ENCODE assay signal across 29 cellular contexts in the genomic region with DNA sequence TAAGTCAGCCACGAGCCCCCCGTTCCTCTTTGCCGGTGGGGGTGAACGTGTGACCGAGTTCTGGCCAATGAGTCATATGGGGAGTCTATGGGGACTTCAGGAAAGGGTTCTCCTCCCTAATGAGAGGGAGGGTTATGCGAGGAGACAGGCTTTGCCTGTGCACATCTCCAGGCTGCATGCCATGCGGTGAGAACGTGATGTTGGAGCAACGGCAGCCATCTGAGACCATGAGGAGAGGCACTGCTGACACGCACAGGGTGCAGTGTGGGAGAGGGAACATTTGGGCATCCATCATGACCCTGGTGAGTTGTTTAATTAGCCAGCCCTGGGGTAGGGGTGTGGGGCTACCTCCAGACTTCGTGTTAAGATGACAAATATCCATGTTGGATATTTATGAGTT. TPM values are rescaled to one million over a fixed set of nuclear protein-coding genes. Genes with fewer than 3 reads are reported as not detected.
"Had no signal": no experiment of that assay in that cellular context is flagged by ENCODE, and none has a peak within 500 bp of the region (broad histone marks: within the 10 kb centered on the region; RNA-seq: fewer than 3 reads in every experiment).

No MANE protein-coding gene starts in this region.

- H3K27ac Mint-ChIP-seq: activated CD4-positive, alpha-beta T cell treated with anti-CD3 and anti-CD28 coated beads, Interleukin-2, amount 10 ng/mL, durations not matched to agents 24 days and 14 days; activated CD8-positive, alpha-beta T cell treated with anti-CD3 and anti-CD28 coated beads for 36 hours; activated naive CD4-positive, alpha-beta T cell treated with anti-CD3 and anti-CD28 coated beads, Interleukin-2, amount 50 U/mL, for 24 hours; activated naive CD8-positive, alpha-beta T cell treated with anti-CD3 and anti-CD28 coated beads, Interleukin-2, amount 10 ng/mL, durations not matched to agents 7 days and 5 days; activated T-cell treated with anti-CD3 and anti-CD28 coated beads, Interleukin-2, amount 50 U/mL, for 72 hours; activated T-helper 17 cell treated with anti-CD3 and anti-CD28 coated beads, Interleukin-2, amount 50 U/mL, for 72 hours had no signal

- H3K9me3 ChIP-seq: ascending aorta, Peyer's patch had no signal

- H3K36me3 Mint-ChIP-seq: activated naive CD4-positive, alpha-beta T cell treated with anti-CD3 and anti-CD28 coated beads, Interleukin-2, amount 50 U/mL, for 24 hours; activated naive CD8-positive, alpha-beta T cell treated with anti-CD3 and anti-CD28 coated beads, Interleukin-2, amount 10 ng/mL, durations not matched to agents 7 days and 5 days had no signal

- H3K27ac ChIP-seq: ascending aorta, Peyer's patch, WERI-Rb-1 had no signal

- H3K9me3 Mint-ChIP-seq: activated CD4-positive, alpha-beta T cell treated with anti-CD3 and anti-CD28 coated beads, Interleukin-2, amount 10 ng/mL, durations not matched to agents 24 days and 14 days; activated CD8-positive, alpha-beta T cell treated with anti-CD3 and anti-CD28 coated beads for 36 hours; activated naive CD4-positive, alpha-beta T cell treated with anti-CD3 and anti-CD28 coated beads, Interleukin-2, amount 50 U/mL, for 24 hours; activated naive CD8-positive, alpha-beta T cell treated with anti-CD3 and anti-CD28 coated beads, Interleukin-2, amount 10 ng/mL, durations not matched to agents 7 days and 5 days; activated T-cell treated with anti-CD3 and anti-CD28 coated beads, Interleukin-2, amount 50 U/mL, for 72 hours; activated T-helper 17 cell treated with anti-CD3 and anti-CD28 coated beads, Interleukin-2, amount 50 U/mL, for 72 hours had no signal

- H3K4me3 Mint-ChIP-seq: activated CD4-positive, alpha-beta T cell treated with anti-CD3 and anti-CD28 coated beads, Interleukin-2, amount 10 ng/mL, durations not matched to agents 24 days and 14 days; activated CD8-positive, alpha-beta T cell treated with anti-CD3 and anti-CD28 coated beads for 36 hours; activated naive CD4-positive, alpha-beta T cell treated with anti-CD3 and anti-CD28 coated beads, Interleukin-2, amount 50 U/mL, for 24 hours; activated naive CD8-positive, alpha-beta T cell treated with anti-CD3 and anti-CD28 coated beads, Interleukin-2, amount 10 ng/mL, durations not matched to agents 7 days and 5 days; activated T-cell treated with anti-CD3 and anti-CD28 coated beads, Interleukin-2, amount 50 U/mL, for 72 hours; activated T-helper 17 cell treated with anti-CD3 and anti-CD28 coated beads, Interleukin-2, amount 50 U/mL, for 72 hours had no signal

- DNase-seq: activated CD4-positive, alpha-beta T cell treated with anti-CD3 and anti-CD28 coated beads, Interleukin-2, amount 10 ng/mL, durations not matched to agents 24 days and 14 days; activated CD4-positive, alpha-beta T cell treated with anti-CD3 and anti-CD28 coated beads, Interleukin-2, amount 50 U/mL, for 4 hours; activated CD8-positive, alpha-beta T cell treated with anti-CD3 and anti-CD28 coated beads for 36 hours; activated effector memory CD4-positive, alpha-beta T cell treated with anti-CD3 and anti-CD28 coated beads, Interleukin-2, amount 50 U/mL, for 16 hours; activated naive CD4-positive, alpha-beta T cell treated with Interleukin-2 at 50 U/mL for 16 hours; activated naive CD8-positive, alpha-beta T cell treated with anti-CD3 and anti-CD28 coated beads, Interleukin-2, amount 10 ng/mL, durations not matched to agents 7 days and 5 days; activated T-cell treated with anti-CD3 and anti-CD28 coated beads, Interleukin-2, amount 50 U/mL, for 1 hour; activated T-cell treated with anti-CD3 and anti-CD28 coated beads, Interleukin-2, amount 50 U/mL, for 72 hours; amygdala; NCI-H1092 treated with DMSO at 0.1 percent for 48 hours; NCI-H1417; NCI-H146; NCI-H187; NCI-H2029 treated with DMSO at 0.1 percent for 48 hours; NCI-H345; NCI-H524 treated with DMSO at 0.1 percent for 48 hours; NCI-H748 treated with DMSO at 0.1 percent for 48 hours; NK-92 treated with Interleukin-12 subunit alpha and Interleukin-12 subunit beta, amount 100 ng/mL, for 24 hours; PC-3; Peyer's patch; Right ventricle myocardium superior; RPMI8226; SW 1271; T1000; WERI-Rb-1 had no signal

- H3K36me3 ChIP-seq: Peyer's patch, WERI-Rb-1 had no signal

- H3K4me1 ChIP-seq: ascending aorta had no signal

- H3K4me1 Mint-ChIP-seq: activated CD4-positive, alpha-beta T cell treated with anti-CD3 and anti-CD28 coated beads, Interleukin-2, amount 10 ng/mL, durations not matched to agents 24 days and 14 days; activated naive CD4-positive, alpha-beta T cell treated with anti-CD3 and anti-CD28 coated beads, Interleukin-2, amount 50 U/mL, for 24 hours; activated naive CD8-positive, alpha-beta T cell treated with anti-CD3 and anti-CD28 coated beads, Interleukin-2, amount 10 ng/mL, durations not matched to agents 7 days and 5 days; activated T-helper 17 cell treated with anti-CD3 and anti-CD28 coated beads, Interleukin-2, amount 50 U/mL, for 72 hours had no signal

- H3K27me3 Mint-ChIP-seq: activated CD4-positive, alpha-beta T cell treated with anti-CD3 and anti-CD28 coated beads, Interleukin-2, amount 10 ng/mL, durations not matched to agents 24 days and 14 days; activated CD8-positive, alpha-beta T cell treated with anti-CD3 and anti-CD28 coated beads for 36 hours; activated naive CD4-positive, alpha-beta T cell treated with anti-CD3 and anti-CD28 coated beads, Interleukin-2, amount 50 U/mL, for 24 hours; activated naive CD8-positive, alpha-beta T cell treated with anti-CD3 and anti-CD28 coated beads, Interleukin-2, amount 10 ng/mL, durations not matched to agents 7 days and 5 days; activated T-helper 17 cell treated with anti-CD3 and anti-CD28 coated beads, Interleukin-2, amount 50 U/mL, for 72 hours had no signal

- H3K27me3 ChIP-seq: ascending aorta, Peyer's patch had no signal

- H3K4me3 ChIP-seq: ascending aorta, Peyer's patch had no signal

- ATAC-seq: activated CD8-positive, alpha-beta T cell treated with anti-CD3 and anti-CD28 coated beads for 36 hours; activated T-cell treated with anti-CD3 and anti-CD28 coated beads, Interleukin-2, amount 50 U/mL, for 72 hours; activated T-helper 17 cell treated with anti-CD3 and anti-CD28 coated beads, Interleukin-2, amount 50 U/mL, for 72 hours; PC-3 had no signal

RNA-seq across cellular contexts. Expression of a gene that starts 55.8 kb away (rescaled TPM):
- total RNA-seq: M059J had no signal
